2 cellular contexts compared by ENCODE assay signal in genomic region chr12:64706366-64706765, GRCh38.
TF ChIP-seq lines count a peak whose summit lies in the region.

No MANE protein-coding gene starts in this region.

TF ChIP-seq in A549, 52 proteins besides CTCF, POLR2A, EP300 and RAD21:
- TF ChIP-seq HEYL (CRISPR knock-in tag; IDR thresholded peaks at IDR 0.05): no peak
- TF ChIP-seq PHF8 (IDR thresholded peaks at IDR 0.05; ENCODE audit: borderline replicate concordance, low read depth): no peak
- no peak for TF ChIP-seq HMGXB4 (CRISPR knock-in tag; IDR thresholded peaks at IDR 0.05; ENCODE audit: borderline replicate concordance)
- TF ChIP-seq MAZ (IDR thresholded peaks at IDR 0.05; ENCODE audit: borderline replicate concordance, low read depth, low read length): no peak
- no peak for TF ChIP-seq CHD4 (IDR thresholded peaks at IDR 0.05; ENCODE audit: borderline replicate concordance)
- no peak for TF ChIP-seq HDAC2 (IDR thresholded peaks at IDR 0.05)
- TF ChIP-seq HES2 (IDR thresholded peaks at IDR 0.05): no peak
- no peak for TF ChIP-seq HOXB13 (CRISPR knock-in tag; IDR thresholded peaks at IDR 0.05; ENCODE audit: low read depth)

TF ChIP-seq in HepG2, 621 proteins besides CTCF, POLR2A, EP300 and RAD21:
- no peak for TF ChIP-seq ARID5B (CRISPR knock-in tag; IDR thresholded peaks at IDR 0.05)
- no peak for TF ChIP-seq MEF2D (CRISPR knock-in tag; IDR thresholded peaks at IDR 0.05)
- TF ChIP-seq ZNF614 (CRISPR knock-in tag; IDR thresholded peaks at IDR 0.05; ENCODE audit: borderline replicate concordance): no peak
- no peak for TF ChIP-seq KDM5A (IDR thresholded peaks at IDR 0.05; ENCODE audit: borderline replicate concordance, low read length)
- no peak for TF ChIP-seq BORCS8-MEF2B (CRISPR knock-in tag; IDR thresholded peaks at IDR 0.05)
- TF ChIP-seq SRSF4 (IDR thresholded peaks at IDR 0.05; ENCODE audit: low read depth, low read length, poor library complexity, severe bottlenecking): no peak
- no peak for TF ChIP-seq FOXP1 (IDR thresholded peaks at IDR 0.05)
- TF ChIP-seq FOXP1 (CRISPR knock-in tag; IDR thresholded peaks at IDR 0.05): no peak
- no peak for TF ChIP-seq RBM39 (IDR thresholded peaks at IDR 0.05; ENCODE audit: low read depth, low read length, poor library complexity, severe bottlenecking)
- TF ChIP-seq ZNF543 (CRISPR knock-in tag; IDR thresholded peaks at IDR 0.05): no peak
